11 cellular contexts compared by ENCODE assay signal in the genomic region with DNA sequence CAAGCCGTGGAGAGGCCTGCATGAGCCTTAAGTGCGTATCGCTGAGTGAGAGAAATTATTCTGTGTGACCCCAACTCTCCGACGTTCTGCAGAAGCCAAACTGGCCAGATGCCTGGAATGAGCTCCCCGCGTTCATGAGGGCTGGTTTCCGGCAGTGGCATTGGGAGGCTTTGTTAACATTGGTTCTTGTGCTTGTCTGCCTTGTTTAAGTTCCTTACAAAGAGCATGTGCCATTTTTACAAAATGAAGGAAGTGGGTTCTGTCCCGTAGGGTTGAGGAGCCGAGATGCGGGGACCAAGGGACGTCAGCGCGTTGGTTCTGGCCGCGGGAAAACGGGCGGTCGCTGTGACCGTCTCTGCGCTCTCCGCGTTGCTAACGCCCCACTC. TPM values are rescaled to one million over a fixed set of nuclear protein-coding genes. Genes with fewer than 3 reads are reported as not detected.
DNase-seq lines count a peak whose midpoint lies in the region; ATAC-seq and TF ChIP-seq lines count a peak whose summit lies in the region.
"Had no signal": no experiment of that assay in that cellular context is flagged by ENCODE, and none has a peak within 500 bp of the region (broad histone marks: within the 10 kb centered on the region; RNA-seq: fewer than 3 reads in every experiment).

No MANE protein-coding gene starts in this region.

- WGBS in heart left ventricle, 4 donors, result 27 to 46% (median 30%) methylated on average over 24 of the region's 24 CpGs

- peak overlapping the region in 4 of 10 donors; percentile 27 to 63 (median 43) for H3K4me3 Mint-ChIP-seq in naive thymus-derived CD4-positive, alpha-beta T cell
- peak overlapping the region; percentile 56 for H3K4me3 Mint-ChIP-seq in type B pancreatic cell
- H3K4me3 Mint-ChIP-seq: activated CD4-positive, alpha-beta T cell treated with anti-CD3 and anti-CD28 coated beads, Interleukin-2, amount 10 ng/mL, durations not matched to agents 7 days and 5 days had no signal

- peaks cover 0 to 18% (median 11%) of the 10 kb centered on the region in 12 donors for H3K4me1 ChIP-seq in heart left ventricle
- H3K4me1 ChIP-seq in naive thymus-derived CD4-positive, alpha-beta T cell (ENCODE audit: control insufficient read depth in 2 of 2, insufficient read depth in 2 of 2, low read length in 2 of 2), result no peaks in the 10 kb centered on the region

- H3K9me3 ChIP-seq in heart left ventricle, result no peaks in the 10 kb centered on the region
- no peaks in the 10 kb centered on the region for H3K9me3 ChIP-seq in naive thymus-derived CD4-positive, alpha-beta T cell (ENCODE audit: control insufficient read depth in 2 of 3, low read length in 3 of 3)

- H3K27me3 Mint-ChIP-seq in naive thymus-derived CD4-positive, alpha-beta T cell, result no peaks in the 10 kb centered on the region
- no peaks in the 10 kb centered on the region for H3K27me3 Mint-ChIP-seq in type B pancreatic cell
- H3K27me3 Mint-ChIP-seq: activated CD4-positive, alpha-beta T cell treated with anti-CD3 and anti-CD28 coated beads, Interleukin-2, amount 10 ng/mL, durations not matched to agents 7 days and 5 days had no signal

- DNase-seq in astrocyte of the spinal cord (ENCODE audit: low read depth, low spot score) (peak; percentile 31), heart left ventricle (peak in 1 of 5 donors; percentile 21), type B pancreatic cell (ENCODE audit: extremely low spot score, unreplicated experiment) (no peak), NCI-H345 treated with DMSO at 0.1 percent for 48 hours (lab: John Stamatoyannopoulos, UW; ENCODE audit: unreplicated experiment) (no peak), NCI-H1092 treated with DMSO at 0.1 percent for 48 hours (lab: John Stamatoyannopoulos, UW) (no peak), GDM1 (lab: John Stamatoyannopoulos, UW) (no peak)
- no peak for DNase-seq in naive thymus-derived CD4-positive, alpha-beta T cell
- DNase-seq: activated CD4-positive, alpha-beta T cell treated with anti-CD3 and anti-CD28 coated beads, Interleukin-2, amount 10 ng/mL, durations not matched to agents 7 days and 5 days; Kasumi-1; NCI-H2227 treated with DMSO at 0.1 percent for 48 hours had no signal

- peaks cover 10 to 17% (median 15%) of the 10 kb centered on the region in 7 donors for H3K4me1 Mint-ChIP-seq in naive thymus-derived CD4-positive, alpha-beta T cell
- peaks cover 10% of the 10 kb centered on the region for H3K4me1 Mint-ChIP-seq in type B pancreatic cell (ENCODE audit: unreplicated experiment)

- H3K9me3 Mint-ChIP-seq in naive thymus-derived CD4-positive, alpha-beta T cell, result no peaks in the 10 kb centered on the region
- H3K9me3 Mint-ChIP-seq in type B pancreatic cell, result no peaks in the 10 kb centered on the region
- H3K9me3 Mint-ChIP-seq: activated CD4-positive, alpha-beta T cell treated with anti-CD3 and anti-CD28 coated beads, Interleukin-2, amount 10 ng/mL, durations not matched to agents 7 days and 5 days had no signal

- peak overlapping the region in 1 of 9 donors; percentile 69 for H3K27ac Mint-ChIP-seq in naive thymus-derived CD4-positive, alpha-beta T cell
- peak overlapping the region; percentile 68 for H3K27ac Mint-ChIP-seq in type B pancreatic cell

- H3K4me3 ChIP-seq in astrocyte of the spinal cord (ENCODE audit: low read depth, low read length), result peak overlapping the region; percentile 4
- peak overlapping the region in 11 of 12 donors; percentile 6 to 61 (median 50) for H3K4me3 ChIP-seq in heart left ventricle
- H3K4me3 ChIP-seq in naive thymus-derived CD4-positive, alpha-beta T cell (ENCODE audit: low read length), result no peak overlapping the region

- peaks cover 0 to 6% (median 4%) of the 10 kb centered on the region in 5 donors for H3K36me3 Mint-ChIP-seq in naive thymus-derived CD4-positive, alpha-beta T cell
- H3K36me3 Mint-ChIP-seq in type B pancreatic cell, result peaks cover 18% of the 10 kb centered on the region

- intact Hi-C loops in heart left ventricle (cut with DNase I), result no loop called here
- intact Hi-C loops in naive thymus-derived CD4-positive, alpha-beta T cell (cut with micrococcal nuclease), result no loop called here

- ATAC-seq in heart left ventricle, result no peak
- peak; percentile 36 for ATAC-seq in naive thymus-derived CD4-positive, alpha-beta T cell
- ATAC-seq in GM21528 (IDR thresholded peaks at IDR 0.05; ENCODE audit: low FRiP score, unreplicated experiment), result no peak

- TF ChIP-seq POLR2A in heart left ventricle (IDR thresholded peaks at IDR 0.05), result no peak

- POLR2A ChIA-PET in naive thymus-derived CD4-positive, alpha-beta T cell (lab: Charles Lee), result no interaction called here

- peak overlapping the region in 4 of 12 donors; percentile 4 to 59 (median 26) for H3K27ac ChIP-seq in heart left ventricle
- H3K27ac ChIP-seq in naive thymus-derived CD4-positive, alpha-beta T cell (ENCODE audit: low read depth, low read length), result no peak overlapping the region

- peaks cover 0 to 37% (median 29%) of the 10 kb centered on the region in 9 donors for H3K36me3 ChIP-seq in heart left ventricle
- H3K36me3 ChIP-seq in naive thymus-derived CD4-positive, alpha-beta T cell (ENCODE audit: control insufficient read depth in 2 of 3, insufficient read depth in 3 of 3, low read length in 3 of 3), result peaks cover 0 to 28% (median 0%) of the 10 kb centered on the region in 3 experiments

- H3K27me3 ChIP-seq in heart left ventricle, result no peaks in the 10 kb centered on the region
- no peaks in the 10 kb centered on the region for H3K27me3 ChIP-seq in naive thymus-derived CD4-positive, alpha-beta T cell (ENCODE audit: control insufficient read depth in 2 of 2, insufficient read depth in 2 of 2, low read length in 2 of 2)

- TF ChIP-seq CTCF in astrocyte of the spinal cord (IDR thresholded peaks at IDR 0.05; ENCODE audit: low read depth, low read length) (no peak), heart left ventricle (IDR thresholded peaks at IDR 0.05) (no peak), type B pancreatic cell (conservative IDR thresholded peaks at IDR 0.05) (no peak)

- CTCF ChIA-PET in naive thymus-derived CD4-positive, alpha-beta T cell (lab: Charles Lee), result interaction anchor here (0.8 kb wide), 1 partner anchor 214 kb away, joined by 4 read pairs; no protein-coding TSS in a partner anchor

- in situ Hi-C loops in astrocyte of the spinal cord (cut with HindIII; ENCODE audit: low sequenced_read_pairs), result no loop called here

RNA-seq across cellular contexts. Expression of gene RABL6, which starts 13.2 kb away (rescaled TPM):
- total RNA-seq in heart left ventricle (10 to 100 TPM; 59.4 to 82.2 (median 71.6) TPM), type B pancreatic cell (ENCODE audit: low replicate concordance) (94.2 and 112 TPM in 2 replicates)
- polyA plus RNA-seq in heart left ventricle, result 10 to 100 TPM; 63.5 to 90.8 TPM
- 100 to 1,000 TPM in 1 of 5 experiments, 10 to 100 TPM in 4; 59.6 to 100 (median 60.9) TPM for total RNA-seq in naive thymus-derived CD4-positive, alpha-beta T cell
- 10 to 100 TPM in 1 of 2 donors, 1 to 10 TPM in 1; 9.4 to 17.4 TPM for polyA plus RNA-seq in naive thymus-derived CD4-positive, alpha-beta T cell

RNA-seq across cellular contexts. Expression of gene AJM1, which starts 21.3 kb away (rescaled TPM):
- total RNA-seq in heart left ventricle, result 1 to 10 TPM; 2.6 to 7.0 (median 6.2) TPM
- 1 to 10 TPM; 2.8 to 5.5 TPM for polyA plus RNA-seq in heart left ventricle
- 1 to 10 TPM in 3 of 5 experiments, under 1 TPM in 2; 0.81 to 7.5 (median 1.8) TPM for total RNA-seq in naive thymus-derived CD4-positive, alpha-beta T cell
- polyA plus RNA-seq in naive thymus-derived CD4-positive, alpha-beta T cell, result under 1 TPM in 1 of 2 donors, not detected in 1; 0.04 TPM
- total RNA-seq in type B pancreatic cell (ENCODE audit: low replicate concordance), result 3.2 and 3.6 TPM in 2 replicates

RNA-seq across cellular contexts. Expression of gene CCDC183, which starts 24.8 kb away (rescaled TPM):
- 1 to 10 TPM in 7 of 9 donors, under 1 TPM in 2; 0.64 to 3.8 (median 1.4) TPM for total RNA-seq in heart left ventricle
- 1 to 10 TPM in 1 of 2 donors, under 1 TPM in 1; 0.32 to 4.7 TPM for polyA plus RNA-seq in heart left ventricle
- total RNA-seq in naive thymus-derived CD4-positive, alpha-beta T cell, result 1 to 10 TPM in 4 of 5 experiments, under 1 TPM in 1; 0.36 to 6.6 (median 3.0) TPM
- polyA plus RNA-seq in naive thymus-derived CD4-positive, alpha-beta T cell, result under 1 TPM; 0.35 to 0.62 TPM
- 2.9 and 6.1 TPM in 2 replicates for total RNA-seq in type B pancreatic cell (ENCODE audit: low replicate concordance)

RNA-seq across cellular contexts. Expression of gene PHPT1, which starts 28.3 kb away (rescaled TPM):
- 100 to 1,000 TPM; 230 to 386 (median 266) TPM for total RNA-seq in heart left ventricle
- 100 to 1,000 TPM; 225 to 717 TPM for polyA plus RNA-seq in heart left ventricle
- total RNA-seq in naive thymus-derived CD4-positive, alpha-beta T cell, result 100 to 1,000 TPM in 1 of 5 experiments, 10 to 100 TPM in 4; 17.7 to 167 (median 27.7) TPM
- 10 to 100 TPM; 57.0 to 75.7 TPM for polyA plus RNA-seq in naive thymus-derived CD4-positive, alpha-beta T cell
- 176 and 199 TPM in 2 replicates for total RNA-seq in type B pancreatic cell (ENCODE audit: low replicate concordance)

RNA-seq across cellular contexts. Expression of gene TMEM141, which starts 29.8 kb away (rescaled TPM):
- total RNA-seq in heart left ventricle (100 to 1,000 TPM in 1 of 9 donors, 10 to 100 TPM in 8; 45.6 to 122 (median 63.3) TPM), type B pancreatic cell (ENCODE audit: low replicate concordance) (62.3 and 98.6 TPM in 2 replicates)
- 100 to 1,000 TPM in 1 of 2 donors, 10 to 100 TPM in 1; 86.1 to 116 TPM for polyA plus RNA-seq in heart left ventricle
- total RNA-seq in naive thymus-derived CD4-positive, alpha-beta T cell, result 10 to 100 TPM; 27.2 to 54.9 (median 36.2) TPM
- 10 to 100 TPM; 28.2 to 30.6 TPM for polyA plus RNA-seq in naive thymus-derived CD4-positive, alpha-beta T cell
